In genomic region chr3:141279074-141279945, GRCh38 we compare ENCODE assay signal across 8 cellular contexts. TPM values are rescaled to one million over a fixed set of nuclear protein-coding genes. Genes with fewer than 3 reads are reported as not detected.
DNase-seq lines count a peak whose midpoint lies in the region; ATAC-seq and TF ChIP-seq lines count a peak whose summit lies in the region.

No MANE protein-coding gene starts in this region.

- H3K27ac Mint-ChIP-seq in activated CD4-positive, alpha-beta T cell treated with anti-CD3 and anti-CD28 coated beads for 36 hours, result peak overlapping the region; percentile 59

- no peak overlapping the region for H3K4me3 Mint-ChIP-seq in activated CD4-positive, alpha-beta T cell treated with anti-CD3 and anti-CD28 coated beads for 36 hours

- H3K9me3 Mint-ChIP-seq in activated CD4-positive, alpha-beta T cell treated with anti-CD3 and anti-CD28 coated beads for 36 hours (ENCODE audit: low read depth), result no peaks in the 10 kb centered on the region

- POLR2A ChIA-PET in activated CD4-positive, alpha-beta T cell treated with anti-CD3 and anti-CD28 coated beads for 36 hours (lab: Charles Lee), result no interaction called here
- POLR2A ChIA-PET in HEK293 (lab: Yijun Ruan, JAX), result no interaction called here

- H3K36me3 ChIP-seq in HEK293 (ENCODE audit: control insufficient read depth in 2 of 2, insufficient read depth in 1 of 2, low read length in 2 of 2), result peaks cover 0 to 24% of the 10 kb centered on the region in 2 experiments; a peak in 1 of 3 replicates

- H3K36me3 Mint-ChIP-seq in activated CD4-positive, alpha-beta T cell treated with anti-CD3 and anti-CD28 coated beads for 36 hours (ENCODE audit: low read depth), result peaks cover 5% of the 10 kb centered on the region

- H3K27ac ChIP-seq in HEK293 (ENCODE audit: extremely low read depth, low read depth, low read length) (no peak overlapping the region), caudate nucleus (ENCODE audit: low read depth, low read length) (peak overlapping the region; percentile 11)

- H3K4me3 ChIP-seq in HEK293 (ENCODE audit: low read depth, low read length), result no peak overlapping the region

- H3K9me3 ChIP-seq in HEK293 (ENCODE audit: control insufficient read depth, insufficient read depth, low read depth, low read length), result no peaks in the 10 kb centered on the region

- intact Hi-C loops in activated CD4-positive, alpha-beta T cell treated with anti-CD3 and anti-CD28 coated beads for 36 hours (cut with DNase I, micrococcal nuclease), result loop anchor here (1.0 to 5.0 kb wide), 3 partner anchors 23 to 267 kb away; partner anchors contain the start of gene PXYLP1 (in 2 of the 2)

- peak; percentile 32 for DNase-seq in activated CD4-positive, alpha-beta T cell treated with anti-CD3 and anti-CD28 coated beads for 36 hours
- no peak for DNase-seq in activated CD4-positive, alpha-beta T cell treated with anti-CD3 and anti-CD28 coated beads for 4 hours
- DNase-seq in NCI-H345 treated with DMSO at 0.1 percent for 48 hours (lab: John Stamatoyannopoulos, UW; ENCODE audit: unreplicated experiment) (peak; percentile 19), caudate nucleus (lab: John Stamatoyannopoulos, UW) (peak in 2 of 61 donors; percentile 18 to 28), lung microvascular endothelial cell (ENCODE audit: low read depth in 2 of 2) (peak; percentile 35 to 48), NCI-H1048 (lab: John Stamatoyannopoulos, UW) (no peak), activated gamma-delta T cell (lab: John Stamatoyannopoulos, UW) (no peak)

- TF ChIP-seq CTCF in HEK293 (tag by site-specific recombination; IDR thresholded peaks at IDR 0.05), result no peak

- CTCF ChIA-PET in activated CD4-positive, alpha-beta T cell treated with anti-CD3 and anti-CD28 coated beads for 36 hours (lab: Charles Lee), result interaction anchor here (0.6 to 4.1 kb wide), 6 partner anchors 12 to 280 kb away, joined by 3 to 18 read pairs (median 4); partner anchors contain the start of gene PXYLP1
- CTCF ChIA-PET in HEK293 (lab: Yijun Ruan, JAX), result interaction anchor here (0.6 to 1.4 kb wide), 5 partner anchors 23 to 52 kb away, joined by 3 to 5 read pairs (median 4); partner anchors contain the start of gene PXYLP1

- peaks cover 18% of the 10 kb centered on the region for H3K4me1 Mint-ChIP-seq in activated CD4-positive, alpha-beta T cell treated with anti-CD3 and anti-CD28 coated beads for 36 hours

- H3K4me1 ChIP-seq in HEK293 (ENCODE audit: control insufficient read depth, insufficient read depth, low read length), result no peaks in the 10 kb centered on the region

- ATAC-seq in activated CD4-positive, alpha-beta T cell treated with anti-CD3 and anti-CD28 coated beads for 36 hours, result peak; percentile 56

- H3K27me3 Mint-ChIP-seq in activated CD4-positive, alpha-beta T cell treated with anti-CD3 and anti-CD28 coated beads for 36 hours, result no peaks in the 10 kb centered on the region

TF ChIP-seq in HEK293, 187 proteins besides CTCF, POLR2A, EP300 and RAD21:
- no peak for TF ChIP-seq ZNF202 (tag by site-specific recombination; IDR thresholded peaks at IDR 0.05; ENCODE audit: borderline replicate concordance)
- no peak for TF ChIP-seq ZNF585B (tag by site-specific recombination; IDR thresholded peaks at IDR 0.05)
- TF ChIP-seq ZNF654 (tag by site-specific recombination; IDR thresholded peaks at IDR 0.05; ENCODE audit: low read depth), result peak; percentile 13; the same call in 1 of the 2 replicates
- no peak for TF ChIP-seq ZNF133 (tag by site-specific recombination; IDR thresholded peaks at IDR 0.05)
- TF ChIP-seq ZNF138 (tag by site-specific recombination; IDR thresholded peaks at IDR 0.05; ENCODE audit: borderline replicate concordance), result no peak

RNA-seq across cellular contexts. Expression of gene PXYLP1, which starts 47.7 kb away (rescaled TPM):
- 10 to 100 TPM; 10.3 to 12.2 TPM for total RNA-seq in activated CD4-positive, alpha-beta T cell treated with anti-CD3 and anti-CD28 coated beads for 36 hours
- 0.40 and 0.44 TPM in 2 replicates for total RNA-seq in lung microvascular endothelial cell

Comparison
In these comparisons a context has a peak if more than half of its experiments do, and no peak if none do; other contexts are left out.
1. DNase-seq: peak in activated CD4-positive, alpha-beta T cell treated with anti-CD3 and anti-CD28 coated beads for 36 hours (single experiment), NCI-H345 treated with DMSO at 0.1 percent for 48 hours (single experiment) and lung microvascular endothelial cell (2 of 2); none in activated CD4-positive, alpha-beta T cell treated with anti-CD3 and anti-CD28 coated beads for 4 hours (0 of 2), NCI-H1048 (single experiment) and activated gamma-delta T cell (single experiment).